In the genomic region with DNA sequence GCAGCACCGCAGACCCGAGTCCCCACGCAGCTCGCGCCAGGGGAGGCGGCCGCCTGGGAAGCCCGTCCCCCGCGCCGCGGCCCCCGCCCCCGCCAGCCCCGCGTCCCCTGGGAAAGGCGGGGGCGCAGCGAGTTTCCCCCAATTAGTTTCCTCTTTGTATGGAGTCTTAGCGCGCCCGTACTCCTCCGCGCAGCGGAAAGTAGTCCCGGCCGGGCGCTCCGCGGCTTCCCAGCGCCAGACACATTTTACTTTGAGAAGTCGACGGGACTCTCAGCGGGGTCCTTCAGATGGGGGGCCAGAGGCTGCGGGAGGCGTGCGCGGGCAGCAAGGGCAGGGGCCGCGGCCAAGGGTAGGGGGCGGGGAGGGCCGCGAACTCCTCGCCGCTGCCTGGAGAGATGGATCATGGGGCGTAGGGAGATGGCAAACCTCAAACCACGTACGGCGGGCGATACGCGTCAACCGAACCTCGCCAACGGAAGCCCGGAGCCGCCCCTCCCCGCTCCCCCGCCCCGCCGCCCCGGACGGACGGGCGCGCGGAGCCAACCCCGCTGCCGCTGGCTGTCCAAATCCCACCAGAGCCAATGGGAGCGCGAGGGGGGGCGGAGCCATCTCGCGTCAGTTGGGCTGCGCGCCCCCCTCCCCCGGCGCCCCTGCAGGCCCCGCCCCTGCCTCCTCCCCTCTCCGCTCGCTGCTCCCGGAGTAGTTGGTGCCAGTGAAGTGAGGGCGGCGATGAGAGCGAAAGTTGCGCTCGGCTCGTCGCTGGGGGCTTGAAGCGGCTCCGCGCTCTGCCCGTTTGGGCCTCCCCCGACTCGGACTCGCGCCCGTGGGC, we compare ENCODE assay signal across 1 cellular context.
TF ChIP-seq lines count a peak whose summit lies in the region.

TSS of gene RCOR1 (plus strand) at position 706 of the 829 bp plus-strand sequence. CDS start 238 bp downstream, outside the sequence.

TF ChIP-seq in HepG2, 621 proteins besides CTCF, POLR2A, EP300 and RAD21 (continued from another document and continues in another):
- TF ChIP-seq UBTF (CRISPR knock-in tag; IDR thresholded peaks at IDR 0.05) (peak; percentile 26; the same call in 1 of the 2 replicates), NAIF1 (CRISPR knock-in tag; IDR thresholded peaks at IDR 0.05; ENCODE audit: borderline replicate concordance) (peak; percentile 56; the same call in 1 of the 2 replicates), GATA4 (IDR thresholded peaks at IDR 0.05; ENCODE audit: borderline replicate concordance, low read depth) (peak; percentile 39; the same call in 1 of the 2 replicates), ZNF569 (CRISPR knock-in tag; IDR thresholded peaks at IDR 0.05; ENCODE audit: borderline replicate concordance) (0 out of 2 replicates have a peak, but pooled peaks have one; percentile 10), HCFC1 (IDR thresholded peaks at IDR 0.05; ENCODE audit: low read depth, low read length) (no peak; the same call in 1 of the 2 replicates), ZNF468 (CRISPR knock-in tag; IDR thresholded peaks at IDR 0.05) (no peak), ZNF230 (CRISPR knock-in tag; IDR thresholded peaks at IDR 0.05) (0 out of 2 replicates have a peak, but pooled peaks have one; percentile 25), PCBP2 (optimal IDR thresholded peaks at IDR 0.05; ENCODE audit: low read depth, low read length, poor library complexity, severe bottlenecking) (no peak), GATAD2A (CRISPR knock-in tag; IDR thresholded peaks at IDR 0.05) (0 out of 2 replicates have a peak, but pooled peaks have one; percentile 13), ATF7-NPFF (CRISPR knock-in tag; IDR thresholded peaks at IDR 0.05; ENCODE audit: low read depth) (peak; percentile 1; the same call in 1 of the 2 replicates), SKI (IDR thresholded peaks at IDR 0.05; ENCODE audit: partially characterized antibody) (peak; percentile 65), ZNF446 (CRISPR knock-in tag; IDR thresholded peaks at IDR 0.05) (peak; percentile 79; the same call in 1 of the 2 replicates), ZNF512 (CRISPR knock-in tag; IDR thresholded peaks at IDR 0.05) (no peak), HOXA5 (CRISPR knock-in tag; IDR thresholded peaks at IDR 0.05) (no peak), ZNF639 (CRISPR knock-in tag; conservative IDR thresholded peaks at IDR 0.05) (peak; percentile 71; the same call in 1 of the 2 replicates), HBP1 (CRISPR knock-in tag; IDR thresholded peaks at IDR 0.05; ENCODE audit: low read depth) (0 out of 2 replicates have a peak, but pooled peaks have one; percentile 33), ERF (CRISPR knock-in tag; IDR thresholded peaks at IDR 0.05) (no peak), GFI1 (CRISPR knock-in tag; IDR thresholded peaks at IDR 0.05; ENCODE audit: borderline replicate concordance) (peak; percentile 57; the same call in 1 of the 2 replicates), HNRNPLL (IDR thresholded peaks at IDR 0.05; ENCODE audit: low read depth, low read length, poor library complexity, severe bottlenecking) (peak; percentile 59), POGZ (CRISPR knock-in tag; IDR thresholded peaks at IDR 0.05) (0 out of 2 replicates have a peak, but pooled peaks have one; percentile 49), ZGPAT (CRISPR knock-in tag; IDR thresholded peaks at IDR 0.05) (peak; percentile 68; the same call in 1 of the 2 replicates), PRDM10 (CRISPR knock-in tag; IDR thresholded peaks at IDR 0.05; ENCODE audit: low read depth) (no peak), ZIK1 (CRISPR knock-in tag; IDR thresholded peaks at IDR 0.05; ENCODE audit: borderline replicate concordance, low read depth) (no peak), RXRA (CRISPR knock-in tag; IDR thresholded peaks at IDR 0.05) (0 out of 2 replicates have a peak, but pooled peaks have one; percentile 13), GABPB1 (CRISPR knock-in tag; IDR thresholded peaks at IDR 0.05) (peak; percentile 79), EHMT2 (IDR thresholded peaks at IDR 0.05; ENCODE audit: borderline replicate concordance, low read depth, low read length) (no peak), YEATS4 (CRISPR knock-in tag; IDR thresholded peaks at IDR 0.05; ENCODE audit: borderline replicate concordance) (peak; percentile 90; the same call in 1 of the 2 replicates), CCDC6 (CRISPR knock-in tag; IDR thresholded peaks at IDR 0.05) (no peak), ZNF430 (CRISPR knock-in tag; IDR thresholded peaks at IDR 0.05) (no peak)
- TF ChIP-seq, protein P1, sequence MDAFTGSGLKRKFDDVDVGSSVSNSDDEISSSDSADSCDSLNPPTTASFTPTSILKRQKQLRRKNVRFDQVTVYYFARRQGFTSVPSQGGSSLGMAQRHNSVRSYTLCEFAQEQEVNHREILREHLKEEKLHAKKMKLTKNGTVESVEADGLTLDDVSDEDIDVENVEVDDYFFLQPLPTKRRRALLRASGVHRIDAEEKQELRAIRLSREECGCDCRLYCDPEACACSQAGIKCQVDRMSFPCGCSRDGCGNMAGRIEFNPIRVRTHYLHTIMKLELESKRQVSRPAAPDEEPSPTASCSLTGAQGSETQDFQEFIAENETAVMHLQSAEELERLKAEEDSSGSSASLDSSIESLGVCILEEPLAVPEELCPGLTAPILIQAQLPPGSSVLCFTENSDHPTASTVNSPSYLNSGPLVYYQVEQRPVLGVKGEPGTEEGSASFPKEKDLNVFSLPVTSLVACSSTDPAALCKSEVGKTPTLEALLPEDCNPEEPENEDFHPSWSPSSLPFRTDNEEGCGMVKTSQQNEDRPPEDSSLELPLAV (CRISPR knock-in tag; conservative IDR thresholded peaks at IDR 0.05; ENCODE audit: low read depth): no peak
- TF ChIP-seq, protein P2, sequence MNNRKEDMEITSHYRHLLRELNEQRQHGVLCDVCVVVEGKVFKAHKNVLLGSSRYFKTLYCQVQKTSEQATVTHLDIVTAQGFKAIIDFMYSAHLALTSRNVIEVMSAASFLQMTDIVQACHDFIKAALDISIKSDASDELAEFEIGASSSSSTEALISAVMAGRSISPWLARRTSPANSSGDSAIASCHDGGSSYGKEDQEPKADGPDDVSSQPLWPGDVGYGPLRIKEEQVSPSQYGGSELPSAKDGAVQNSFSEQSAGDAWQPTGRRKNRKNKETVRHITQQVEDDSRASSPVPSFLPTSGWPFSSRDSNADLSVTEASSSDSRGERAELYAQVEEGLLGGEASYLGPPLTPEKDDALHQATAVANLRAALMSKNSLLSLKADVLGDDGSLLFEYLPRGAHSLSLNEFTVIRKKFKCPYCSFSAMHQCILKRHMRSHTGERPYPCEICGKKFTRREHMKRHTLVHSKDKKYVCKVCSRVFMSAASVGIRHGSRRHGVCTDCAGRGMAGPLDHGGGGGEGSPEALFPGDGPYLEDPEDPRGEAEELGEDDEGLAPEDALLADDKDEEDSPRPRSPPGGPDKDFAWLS (CRISPR knock-in tag; IDR thresholded peaks at IDR 0.05; ENCODE audit: borderline replicate concordance): 0 out of 2 replicates have a peak, but pooled peaks have one; percentile 74
- TF ChIP-seq, protein P3, sequence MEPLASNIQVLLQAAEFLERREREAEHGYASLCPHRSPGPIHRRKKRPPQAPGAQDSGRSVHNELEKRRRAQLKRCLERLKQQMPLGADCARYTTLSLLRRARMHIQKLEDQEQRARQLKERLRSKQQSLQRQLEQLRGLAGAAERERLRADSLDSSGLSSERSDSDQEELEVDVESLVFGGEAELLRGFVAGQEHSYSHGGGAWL (CRISPR knock-in tag; IDR thresholded peaks at IDR 0.05): no peak; the same call in 1 of the 2 replicates
- TF ChIP-seq, protein P4, sequence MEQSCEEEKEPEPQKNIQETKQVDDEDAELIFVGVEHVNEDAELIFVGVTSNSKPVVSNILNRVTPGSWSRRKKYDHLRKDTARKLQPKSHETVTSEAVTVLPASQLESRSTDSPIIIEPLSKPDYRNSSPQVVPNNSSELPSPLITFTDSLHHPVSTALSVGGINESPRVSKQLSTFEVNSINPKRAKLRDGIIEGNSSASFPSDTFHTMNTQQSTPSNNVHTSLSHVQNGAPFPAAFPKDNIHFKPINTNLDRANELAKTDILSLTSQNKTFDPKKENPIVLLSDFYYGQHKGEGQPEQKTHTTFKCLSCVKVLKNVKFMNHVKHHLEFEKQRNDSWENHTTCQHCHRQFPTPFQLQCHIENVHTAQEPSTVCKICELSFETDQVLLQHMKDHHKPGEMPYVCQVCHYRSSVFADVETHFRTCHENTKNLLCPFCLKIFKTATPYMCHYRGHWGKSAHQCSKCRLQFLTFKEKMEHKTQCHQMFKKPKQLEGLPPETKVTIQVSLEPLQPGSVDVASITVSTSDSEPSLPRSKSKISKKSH (CRISPR knock-in tag; IDR thresholded peaks at IDR 0.05; ENCODE audit: borderline replicate concordance): no peak
